ENCODE assay signal across 12 cellular contexts in genomic region chr10:78551184-78552005, GRCh38.
A peak's percentile ranks its signal among the peaks of the same experiment; 100 is the strongest.
DNase-seq lines count a peak whose midpoint lies in the region; TF ChIP-seq lines count a peak whose summit lies in the region.
"Had no signal": no experiment of that assay in that cellular context is flagged by ENCODE, and none has a peak within 500 bp of the region (broad histone marks: within the 10 kb centered on the region; RNA-seq: fewer than 3 reads in every experiment).

No MANE protein-coding gene starts in this region.

- no peak overlapping the region for H3K4me3 Mint-ChIP-seq in Caco-2 (ENCODE audit: unreplicated experiment)
- H3K4me3 Mint-ChIP-seq in chondrocyte (ENCODE audit: unreplicated experiment): no peak overlapping the region
- no peak overlapping the region for H3K4me3 Mint-ChIP-seq in nephron

- no peaks in the 10 kb centered on the region for H3F3A ChIP-seq in SK-N-SH (replicated peaks; ENCODE audit: insufficient read depth)

- no peaks in the 10 kb centered on the region for H3K36me3 ChIP-seq in Caco-2 (ENCODE audit: control insufficient read depth, insufficient read depth, low read length)
- no peaks in the 10 kb centered on the region for H3K36me3 ChIP-seq in SK-N-SH (replicated peaks in 1 of 2; ENCODE audit: control insufficient read depth in 1 of 2, insufficient read depth in 2 of 2, low read length in 1 of 2)
- H3K36me3 ChIP-seq: heart left ventricle had no signal

- H3K4me1 ChIP-seq in Caco-2: peaks cover 20% of the 10 kb centered on the region
- peaks cover 0 to 20% of the 10 kb centered on the region in 2 experiments; a peak in 1 of 4 replicates for H3K4me1 ChIP-seq in SK-N-SH (ENCODE audit: control insufficient read depth in 1 of 2, insufficient read depth in 2 of 2, low read depth in 1 of 2, low read length in 1 of 2)

- BruUV-seq in Caco-2 (replicated peaks; lab: Mats Ljungman, UMichigan): no TSS peak

- no peaks in the 10 kb centered on the region for H3K79me2 ChIP-seq in SK-N-SH (ENCODE audit: insufficient read depth)

- H3K9me3 ChIP-seq in Caco-2: no peaks in the 10 kb centered on the region
- H3K9me3 ChIP-seq in SK-N-SH: no peaks in the 10 kb centered on the region
- H3K9me3 ChIP-seq: mucosa of descending colon had no signal

- H3K9me3 Mint-ChIP-seq in Caco-2 (ENCODE audit: unreplicated experiment) (peaks cover 8% of the 10 kb centered on the region), chondrocyte (ENCODE audit: low read depth) (no peaks in the 10 kb centered on the region), nephron (no peaks in the 10 kb centered on the region)

- no peak for TF ChIP-seq EP300 in SK-N-SH (IDR thresholded peaks at IDR 0.05; ENCODE audit: borderline replicate concordance in 1 of 2, low read depth in 1 of 2, low read length in 1 of 2)

- H4K20me1 ChIP-seq in SK-N-SH (ENCODE audit: insufficient read depth): no peaks in the 10 kb centered on the region

- TF ChIP-seq RAD21 in SK-N-SH (IDR thresholded peaks at IDR 0.05; ENCODE audit: low read length): no peak

- no peak overlapping the region for H2AFZ ChIP-seq in SK-N-SH (ENCODE audit: low read depth)

- TF ChIP-seq CTCF in Caco-2 (IDR thresholded peaks at IDR 0.05; ENCODE audit: insufficient read depth in 1 of 2, low read depth in 1 of 2, low read length in 1 of 2, severe bottlenecking in 1 of 2, unreplicated experiment in 1 of 2) (no peak), chondrocyte (IDR thresholded peaks at IDR 0.05) (no peak), nephron (IDR thresholded peaks at IDR 0.05; ENCODE audit: unreplicated experiment in 3 of 3) (no peak), SK-N-SH (IDR thresholded peaks at IDR 0.05) (no peak)

- intact Hi-C loops in Caco-2 (cut with micrococcal nuclease; ENCODE audit: unreplicated experiment): no loop called here

- POLR2A ChIA-PET in Caco-2 (lab: Charles Lee): interaction anchor here (0.7 kb wide), 1 partner anchor 606 kb away, joined by 3 read pairs; no protein-coding TSS in a partner anchor
- POLR2A ChIA-PET in SK-N-SH (lab: Yijun Ruan, JAX): no interaction called here

- DNase-seq in Caco-2 (peak; percentile 36 to 62), NCI-H128 (lab: John Stamatoyannopoulos, UW; ENCODE audit: unreplicated experiment) (peak; percentile 19), chondrocyte (ENCODE audit: low spot score) (no peak), SK-N-SH (no peak), GM03348 (ENCODE audit: low spot score) (no peak), NCI-H2081 treated with DMSO at 0.1 percent for 48 hours (lab: John Stamatoyannopoulos, UW) (no peak), NCI-H226 (no peak)
- DNase-seq: amniotic stem cell, T-helper 2 cell had no signal

- peak overlapping the region; percentile 20 for H3K27ac Mint-ChIP-seq in Caco-2 (ENCODE audit: unreplicated experiment)
- H3K27ac Mint-ChIP-seq in chondrocyte (ENCODE audit: unreplicated experiment): peak overlapping the region; percentile 82
- H3K27ac Mint-ChIP-seq in nephron: peak overlapping the region; percentile 97 to 99 (median 98)

- H3K4me3 ChIP-seq in Caco-2 (ENCODE audit: low read depth, low read length) (no peak overlapping the region), SK-N-SH (ENCODE audit: low read depth in 2 of 2, low read length in 1 of 2) (no peak overlapping the region)
- H3K4me3 ChIP-seq: heart left ventricle, mucosa of descending colon had no signal

- H3K4me2 ChIP-seq in SK-N-SH: no peak overlapping the region

- H3K9me2 ChIP-seq in SK-N-SH: no peaks in the 10 kb centered on the region

- WGBS in SK-N-SH (ENCODE audit: low lambda C conversion rate): 93% methylated on average over 9 of the region's 10 CpGs

- H3K27me3 Mint-ChIP-seq in Caco-2 (ENCODE audit: insufficient read depth, unreplicated experiment): no peaks in the 10 kb centered on the region
- H3K27me3 Mint-ChIP-seq in chondrocyte (ENCODE audit: low read depth): peaks cover 13% of the 10 kb centered on the region
- H3K27me3 Mint-ChIP-seq in nephron (ENCODE audit: low read depth): peaks cover 12% of the 10 kb centered on the region

- CTCF ChIA-PET in Caco-2 (lab: Charles Lee) (no interaction called here), SK-N-SH (lab: Yijun Ruan, JAX) (interaction anchor here (1.0 kb wide), 1 partner anchor 9 kb away, joined by 3 read pairs; no protein-coding TSS in a partner anchor)

- no peak overlapping the region for H3K9ac ChIP-seq in SK-N-SH

- H3K36me3 Mint-ChIP-seq in Caco-2 (ENCODE audit: insufficient read depth, unreplicated experiment) (no peaks in the 10 kb centered on the region), chondrocyte (ENCODE audit: low read depth) (no peaks in the 10 kb centered on the region), nephron (ENCODE audit: low read depth) (no peaks in the 10 kb centered on the region)

- H3K27me3 ChIP-seq in Caco-2 (replicated peaks; ENCODE audit: control insufficient read depth, insufficient read depth, low read length) (no peaks in the 10 kb centered on the region), SK-N-SH (ENCODE audit: insufficient read depth) (no peaks in the 10 kb centered on the region)
- H3K27me3 ChIP-seq: heart left ventricle had no signal

- H3K4me1 Mint-ChIP-seq in Caco-2 (ENCODE audit: low read depth, unreplicated experiment) (peaks cover 16% of the 10 kb centered on the region), chondrocyte (ENCODE audit: low read depth) (peaks cover 23% of the 10 kb centered on the region), nephron (peaks cover 59% of the 10 kb centered on the region)

- peak overlapping the region in 1 of 2 experiments; percentile 13; a peak in 1 of 4 replicates for H3K27ac ChIP-seq in SK-N-SH (ENCODE audit: low read depth in 2 of 2, low read length in 1 of 2)

TF ChIP-seq in SK-N-SH, 30 proteins besides CTCF, POLR2A, EP300 and RAD21 (continues in another document):
- TF ChIP-seq EZH2phosphoT487 (IDR thresholded peaks at IDR 0.05; ENCODE audit: borderline replicate concordance, low read depth) (no peak), NFIC (IDR thresholded peaks at IDR 0.05; ENCODE audit: borderline replicate concordance) (no peak), MEF2A (IDR thresholded peaks at IDR 0.05; ENCODE audit: borderline replicate concordance, low read depth) (no peak), JUND (IDR thresholded peaks at IDR 0.05) (no peak), NRF1 (IDR thresholded peaks at IDR 0.05; ENCODE audit: low read depth, low read length) (no peak), FOXM1 (IDR thresholded peaks at IDR 0.05; ENCODE audit: low read depth) (no peak), MXI1 (IDR thresholded peaks at IDR 0.05; ENCODE audit: low read depth, low read length) (no peak), SMC3 (IDR thresholded peaks at IDR 0.05; ENCODE audit: low read depth, low read length) (no peak), PBX3 (IDR thresholded peaks at IDR 0.05) (no peak)
- TF ChIP-seq, protein P1, sequence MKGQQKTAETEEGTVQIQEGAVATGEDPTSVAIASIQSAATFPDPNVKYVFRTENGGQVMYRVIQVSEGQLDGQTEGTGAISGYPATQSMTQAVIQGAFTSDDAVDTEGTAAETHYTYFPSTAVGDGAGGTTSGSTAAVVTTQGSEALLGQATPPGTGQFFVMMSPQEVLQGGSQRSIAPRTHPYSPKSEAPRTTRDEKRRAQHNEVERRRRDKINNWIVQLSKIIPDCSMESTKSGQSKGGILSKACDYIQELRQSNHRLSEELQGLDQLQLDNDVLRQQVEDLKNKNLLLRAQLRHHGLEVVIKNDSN (IDR thresholded peaks at IDR 0.05; ENCODE audit: borderline replicate concordance, low read depth): no peak
- TF ChIP-seq, protein P2, sequence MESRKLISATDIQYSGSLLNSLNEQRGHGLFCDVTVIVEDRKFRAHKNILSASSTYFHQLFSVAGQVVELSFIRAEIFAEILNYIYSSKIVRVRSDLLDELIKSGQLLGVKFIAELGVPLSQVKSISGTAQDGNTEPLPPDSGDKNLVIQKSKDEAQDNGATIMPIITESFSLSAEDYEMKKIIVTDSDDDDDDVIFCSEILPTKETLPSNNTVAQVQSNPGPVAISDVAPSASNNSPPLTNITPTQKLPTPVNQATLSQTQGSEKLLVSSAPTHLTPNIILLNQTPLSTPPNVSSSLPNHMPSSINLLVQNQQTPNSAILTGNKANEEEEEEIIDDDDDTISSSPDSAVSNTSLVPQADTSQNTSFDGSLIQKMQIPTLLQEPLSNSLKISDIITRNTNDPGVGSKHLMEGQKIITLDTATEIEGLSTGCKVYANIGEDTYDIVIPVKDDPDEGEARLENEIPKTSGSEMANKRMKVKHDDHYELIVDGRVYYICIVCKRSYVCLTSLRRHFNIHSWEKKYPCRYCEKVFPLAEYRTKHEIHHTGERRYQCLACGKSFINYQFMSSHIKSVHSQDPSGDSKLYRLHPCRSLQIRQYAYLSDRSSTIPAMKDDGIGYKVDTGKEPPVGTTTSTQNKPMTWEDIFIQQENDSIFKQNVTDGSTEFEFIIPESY (IDR thresholded peaks at IDR 0.05; ENCODE audit: borderline replicate concordance, low read depth): no peak
- TF ChIP-seq, protein P3, sequence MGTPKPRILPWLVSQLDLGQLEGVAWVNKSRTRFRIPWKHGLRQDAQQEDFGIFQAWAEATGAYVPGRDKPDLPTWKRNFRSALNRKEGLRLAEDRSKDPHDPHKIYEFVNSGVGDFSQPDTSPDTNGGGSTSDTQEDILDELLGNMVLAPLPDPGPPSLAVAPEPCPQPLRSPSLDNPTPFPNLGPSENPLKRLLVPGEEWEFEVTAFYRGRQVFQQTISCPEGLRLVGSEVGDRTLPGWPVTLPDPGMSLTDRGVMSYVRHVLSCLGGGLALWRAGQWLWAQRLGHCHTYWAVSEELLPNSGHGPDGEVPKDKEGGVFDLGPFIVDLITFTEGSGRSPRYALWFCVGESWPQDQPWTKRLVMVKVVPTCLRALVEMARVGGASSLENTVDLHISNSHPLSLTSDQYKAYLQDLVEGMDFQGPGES (IDR thresholded peaks at IDR 0.05; ENCODE audit: low read depth, low read length): no peak
- TF ChIP-seq, protein P4, sequence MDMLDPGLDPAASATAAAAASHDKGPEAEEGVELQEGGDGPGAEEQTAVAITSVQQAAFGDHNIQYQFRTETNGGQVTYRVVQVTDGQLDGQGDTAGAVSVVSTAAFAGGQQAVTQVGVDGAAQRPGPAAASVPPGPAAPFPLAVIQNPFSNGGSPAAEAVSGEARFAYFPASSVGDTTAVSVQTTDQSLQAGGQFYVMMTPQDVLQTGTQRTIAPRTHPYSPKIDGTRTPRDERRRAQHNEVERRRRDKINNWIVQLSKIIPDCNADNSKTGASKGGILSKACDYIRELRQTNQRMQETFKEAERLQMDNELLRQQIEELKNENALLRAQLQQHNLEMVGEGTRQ (IDR thresholded peaks at IDR 0.05; ENCODE audit: borderline replicate concordance, low read depth, low read length): no peak

Comparison
In these comparisons a context has a peak if more than half of its experiments do, and no peak if none do; other contexts are left out.
1. DNase-seq: peak in Caco-2 (2 of 2) and NCI-H128 (single experiment); none in chondrocyte (single experiment), SK-N-SH (single experiment), GM03348 (single experiment), NCI-H2081 treated with DMSO at 0.1 percent for 48 hours (single experiment) and NCI-H226 (single experiment).
2. H3K27ac Mint-ChIP-seq: peak in every context shown above with its lines; median percentile 98 in nephron; 82 in chondrocyte; 20 in Caco-2.